1 cellular context compared by ENCODE assay signal in the genomic region with DNA sequence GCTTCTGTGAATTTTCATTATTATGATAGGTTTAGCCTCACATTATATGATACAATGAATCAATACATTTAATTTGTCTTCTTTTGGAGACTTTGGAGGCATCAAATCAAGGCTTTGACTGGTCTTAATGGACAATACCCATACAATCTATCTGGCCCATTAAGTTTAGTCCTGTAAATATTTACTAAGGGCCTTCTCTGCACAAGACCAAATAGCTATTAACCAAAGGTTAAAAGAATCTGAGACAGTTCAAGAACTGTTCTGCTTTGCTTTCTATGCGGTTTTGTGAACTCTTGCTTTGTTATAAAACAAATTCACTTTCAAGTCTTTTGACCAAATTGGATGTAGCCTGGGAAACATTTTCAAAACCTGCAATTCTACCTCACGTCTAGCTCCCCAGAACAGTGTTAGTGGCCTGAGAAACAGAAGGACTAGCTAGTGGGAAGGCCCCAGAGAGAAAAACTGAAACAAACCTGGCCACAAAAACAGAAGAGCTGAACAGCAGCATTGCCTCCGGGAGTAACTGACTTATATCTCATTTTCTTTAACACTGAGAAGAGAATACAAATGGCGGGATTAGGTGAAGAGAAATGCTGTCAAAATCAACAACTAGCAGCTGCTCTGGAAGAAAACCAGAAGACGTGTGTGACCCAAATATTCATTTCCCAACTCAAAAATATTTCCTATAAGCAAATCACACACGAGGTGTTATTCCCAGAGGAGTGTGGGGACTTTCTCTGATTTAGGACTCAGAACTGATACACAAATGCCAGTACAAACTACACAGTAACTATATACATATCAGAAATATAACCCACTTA.
TF ChIP-seq lines count a peak whose summit lies in the region.

No MANE protein-coding gene starts in this region.

TF ChIP-seq in GM12878, 131 proteins besides CTCF, POLR2A, EP300 and RAD21 (continued from another document):
- TF ChIP-seq, protein P1, sequence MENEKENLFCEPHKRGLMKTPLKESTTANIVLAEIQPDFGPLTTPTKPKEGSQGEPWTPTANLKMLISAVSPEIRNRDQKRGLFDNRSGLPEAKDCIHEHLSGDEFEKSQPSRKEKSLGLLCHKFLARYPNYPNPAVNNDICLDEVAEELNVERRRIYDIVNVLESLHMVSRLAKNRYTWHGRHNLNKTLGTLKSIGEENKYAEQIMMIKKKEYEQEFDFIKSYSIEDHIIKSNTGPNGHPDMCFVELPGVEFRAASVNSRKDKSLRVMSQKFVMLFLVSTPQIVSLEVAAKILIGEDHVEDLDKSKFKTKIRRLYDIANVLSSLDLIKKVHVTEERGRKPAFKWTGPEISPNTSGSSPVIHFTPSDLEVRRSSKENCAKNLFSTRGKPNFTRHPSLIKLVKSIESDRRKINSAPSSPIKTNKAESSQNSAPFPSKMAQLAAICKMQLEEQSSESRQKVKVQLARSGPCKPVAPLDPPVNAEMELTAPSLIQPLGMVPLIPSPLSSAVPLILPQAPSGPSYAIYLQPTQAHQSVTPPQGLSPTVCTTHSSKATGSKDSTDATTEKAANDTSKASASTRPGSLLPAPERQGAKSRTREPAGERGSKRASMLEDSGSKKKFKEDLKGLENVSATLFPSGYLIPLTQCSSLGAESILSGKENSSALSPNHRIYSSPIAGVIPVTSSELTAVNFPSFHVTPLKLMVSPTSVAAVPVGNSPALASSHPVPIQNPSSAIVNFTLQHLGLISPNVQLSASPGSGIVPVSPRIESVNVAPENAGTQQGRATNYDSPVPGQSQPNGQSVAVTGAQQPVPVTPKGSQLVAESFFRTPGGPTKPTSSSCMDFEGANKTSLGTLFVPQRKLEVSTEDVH (IDR thresholded peaks at IDR 0.05; ENCODE audit: low read depth, partially characterized antibody) = peak; percentile 59
- no peak for TF ChIP-seq E4F1 (IDR thresholded peaks at IDR 0.05; ENCODE audit: borderline replicate concordance, partially characterized antibody)
- peak; percentile 12; the same call in 1 of the 2 replicates for TF ChIP-seq TCF7 (IDR thresholded peaks at IDR 0.05; ENCODE audit: borderline replicate concordance)
- TF ChIP-seq CREB1 (IDR thresholded peaks at IDR 0.05; ENCODE audit: low read depth) = no peak; the same call in 1 of the 2 replicates
- TF ChIP-seq SIN3A (IDR thresholded peaks at IDR 0.05; ENCODE audit: low read depth, low read length) = no peak
- TF ChIP-seq, protein P2, sequence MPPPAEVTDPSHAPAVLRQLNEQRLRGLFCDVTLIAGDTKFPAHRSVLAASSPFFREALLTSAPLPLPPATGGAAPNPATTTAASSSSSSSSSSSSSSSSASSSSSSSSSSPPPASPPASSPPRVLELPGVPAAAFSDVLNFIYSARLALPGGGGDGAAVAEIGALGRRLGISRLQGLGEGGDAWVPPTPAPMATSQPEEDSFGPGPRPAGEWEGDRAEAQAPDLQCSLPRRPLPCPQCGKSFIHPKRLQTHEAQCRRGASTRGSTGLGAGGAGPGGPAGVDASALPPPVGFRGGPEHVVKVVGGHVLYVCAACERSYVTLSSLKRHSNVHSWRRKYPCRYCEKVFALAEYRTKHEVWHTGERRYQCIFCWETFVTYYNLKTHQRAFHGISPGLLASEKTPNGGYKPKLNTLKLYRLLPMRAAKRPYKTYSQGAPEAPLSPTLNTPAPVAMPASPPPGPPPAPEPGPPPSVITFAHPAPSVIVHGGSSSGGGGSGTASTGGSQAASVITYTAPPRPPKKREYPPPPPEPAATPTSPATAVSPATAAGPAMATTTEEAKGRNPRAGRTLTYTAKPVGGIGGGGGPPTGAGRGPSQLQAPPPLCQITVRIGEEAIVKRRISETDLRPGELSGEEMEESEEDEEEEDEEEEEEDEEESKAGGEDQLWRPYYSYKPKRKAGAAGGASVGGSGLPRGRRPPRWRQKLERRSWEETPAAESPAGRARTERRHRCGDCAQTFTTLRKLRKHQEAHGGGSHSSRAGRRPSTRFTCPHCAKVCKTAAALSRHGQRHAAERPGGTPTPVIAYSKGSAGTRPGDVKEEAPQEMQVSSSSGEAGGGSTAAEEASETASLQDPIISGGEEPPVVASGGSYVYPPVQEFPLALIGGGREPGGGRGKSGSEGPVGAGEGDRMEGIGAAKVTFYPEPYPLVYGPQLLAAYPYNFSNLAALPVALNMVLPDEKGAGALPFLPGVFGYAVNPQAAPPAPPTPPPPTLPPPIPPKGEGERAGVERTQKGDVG (CRISPR knock-in tag; IDR thresholded peaks at IDR 0.05) = no peak
- no peak for TF ChIP-seq IRF3 (IDR thresholded peaks at IDR 0.05)
- TF ChIP-seq POLR2AphosphoS2 (IDR thresholded peaks at IDR 0.05; ENCODE audit: low read depth, low read length) = peak; percentile 48; the same call in 1 of the 2 replicates
- TF ChIP-seq SUPT20H (IDR thresholded peaks at IDR 0.05; ENCODE audit: borderline replicate concordance, control insufficient read depth, low read depth, low read length) = no peak
- no peak for TF ChIP-seq ZZZ3 (IDR thresholded peaks at IDR 0.05; ENCODE audit: control insufficient read depth, insufficient read length, low read depth)
- no peak for TF ChIP-seq STAT3 (IDR thresholded peaks at IDR 0.05; ENCODE audit: low read depth, low read length)
- TF ChIP-seq POU2F2 (IDR thresholded peaks at IDR 0.05; ENCODE audit: borderline replicate concordance, low read depth, low read length) = peak; percentile 73; the same call in 2 of the 3 replicates
- TF ChIP-seq USF2 (IDR thresholded peaks at IDR 0.05; ENCODE audit: borderline replicate concordance, low read depth, low read length) = no peak
- TF ChIP-seq MLLT1 (IDR thresholded peaks at IDR 0.05) = peak; percentile 79
